34 cellular contexts compared by ENCODE assay signal in the genomic region with DNA sequence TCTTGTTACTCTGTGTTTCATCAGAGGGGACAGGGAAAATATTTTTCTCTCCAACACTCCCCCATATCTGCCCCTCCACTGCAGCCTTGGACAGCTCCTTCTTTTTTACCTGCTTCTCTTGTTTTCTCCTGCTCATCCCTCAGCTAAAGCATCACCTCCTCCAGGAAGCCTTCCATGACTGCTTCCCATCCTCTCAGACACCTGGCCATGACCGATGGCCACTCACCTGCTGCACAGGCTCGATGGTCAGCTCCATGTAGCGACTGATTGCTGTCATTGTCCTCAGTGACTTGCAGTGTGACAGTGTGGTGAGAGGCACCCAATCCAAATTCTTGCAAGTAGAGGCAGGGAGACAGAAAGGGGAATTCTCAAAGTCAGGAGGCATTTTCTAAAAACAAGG.
"Had no signal": no experiment of that assay in that cellular context is flagged by ENCODE, and none has a peak within 500 bp of the region (broad histone marks: within the 10 kb centered on the region; RNA-seq: fewer than 3 reads in every experiment).

No MANE protein-coding gene starts in this region.

- FAIRE-seq: astrocyte, bronchial epithelial cell, frontal cortex had no signal

- DNase-seq: activated CD4-positive, alpha-beta memory T cell treated with anti-CD3 and anti-CD28 coated beads, Interleukin-2, amount 10 ng/mL, durations not matched to agents 7 days and 5 days; activated CD4-positive, alpha-beta T cell treated with anti-CD3 and anti-CD28 coated beads for 1 hour; activated CD4-positive, alpha-beta T cell treated with anti-CD3 and anti-CD28 coated beads for 4 hours; activated CD4-positive, alpha-beta T cell treated with anti-CD3 and anti-CD28 coated beads, Interleukin-2, amount 10 ng/mL, durations not matched to agents 7 days and 5 days; activated CD4-positive, alpha-beta T cell treated with anti-CD3 and anti-CD28 coated beads, Interleukin-2, amount 50 U/mL, for 4 hours; activated CD4-positive, CD25-positive, alpha-beta regulatory T cell; activated CD8-positive, alpha-beta memory T cell treated with anti-CD3 and anti-CD28 coated beads, Interleukin-2, amount 50 U/mL, for 48 hours; activated gamma-delta T cell; activated naive CD4-positive, alpha-beta T cell; activated naive CD4-positive, alpha-beta T cell treated with anti-CD3 and anti-CD28 coated beads, Interleukin-2, amount 10 ng/mL, durations not matched to agents 7 days and 5 days; activated naive CD8-positive, alpha-beta T cell treated with anti-CD3 and anti-CD28 coated beads, Interleukin-2, amount 10 ng/mL, durations not matched to agents 7 days and 5 days; activated T-cell treated with anti-CD3 and anti-CD28 coated beads for 4 hours; activated T-cell treated with anti-CD3 and anti-CD28 coated beads, Interleukin-2, amount 50 U/mL, for 24 hours; activated T-cell treated with anti-CD3 and anti-CD28 coated beads, Interleukin-2, amount 50 U/mL, for 72 hours; amniotic stem cell; anterior cingulate cortex; brain microvascular endothelial cell; dorsolateral prefrontal cortex; effector memory CD4-positive, alpha-beta T cell; endodermal cell; foreskin fibroblast; head of caudate nucleus; T-helper 17 cell; T1000; WERI-Rb-1 had no signal

- H3K27ac ChIP-seq: brain microvascular endothelial cell, coronary artery, dorsolateral prefrontal cortex, WERI-Rb-1 had no signal

- H3K27me3 Mint-ChIP-seq: activated CD4-positive, alpha-beta memory T cell treated with anti-CD3 and anti-CD28 coated beads, Interleukin-2, amount 10 ng/mL, durations not matched to agents 7 days and 5 days; activated CD4-positive, alpha-beta T cell treated with anti-CD3 and anti-CD28 coated beads, Interleukin-2, amount 10 ng/mL, durations not matched to agents 7 days and 5 days; activated naive CD8-positive, alpha-beta T cell treated with anti-CD3 and anti-CD28 coated beads, Interleukin-2, amount 10 ng/mL, durations not matched to agents 7 days and 5 days; activated T-cell treated with anti-CD3 and anti-CD28 coated beads, Interleukin-2, amount 50 U/mL, for 24 hours; central memory CD8-positive, alpha-beta T cell; dendritic cell treated with granulocyte-macrophage colony-stimulating factor and Interleukin-4, amounts not matched to agents 40 ng/mL and 50 ng/mL, for 4 days had no signal

- H3K27me3 ChIP-seq: brain microvascular endothelial cell, dorsolateral prefrontal cortex had no signal

- H3K4me3 Mint-ChIP-seq: activated CD4-positive, alpha-beta memory T cell treated with anti-CD3 and anti-CD28 coated beads, Interleukin-2, amount 10 ng/mL, durations not matched to agents 7 days and 5 days; activated CD4-positive, alpha-beta T cell treated with anti-CD3 and anti-CD28 coated beads, Interleukin-2, amount 10 ng/mL, durations not matched to agents 7 days and 5 days; activated naive CD4-positive, alpha-beta T cell treated with anti-CD3 and anti-CD28 coated beads, Interleukin-2, amount 10 ng/mL, durations not matched to agents 7 days and 5 days; activated naive CD8-positive, alpha-beta T cell treated with anti-CD3 and anti-CD28 coated beads, Interleukin-2, amount 10 ng/mL, durations not matched to agents 7 days and 5 days; activated T-cell treated with anti-CD3 and anti-CD28 coated beads, Interleukin-2, amount 50 U/mL, for 24 hours; activated T-cell treated with anti-CD3 and anti-CD28 coated beads, Interleukin-2, amount 50 U/mL, for 72 hours; central memory CD8-positive, alpha-beta T cell; dendritic cell treated with granulocyte-macrophage colony-stimulating factor and Interleukin-4, amounts not matched to agents 40 ng/mL and 50 ng/mL, for 4 days; endodermal cell; T-helper 17 cell; T-helper 2 cell treated with Interferon-gamma antibody and Interleukin-4, amounts not matched to agents 5 μg/mL and 100 μg/mL, for 36 hours had no signal

- H3K9me3 Mint-ChIP-seq: activated CD4-positive, alpha-beta memory T cell treated with anti-CD3 and anti-CD28 coated beads, Interleukin-2, amount 10 ng/mL, durations not matched to agents 7 days and 5 days; activated CD4-positive, alpha-beta T cell treated with anti-CD3 and anti-CD28 coated beads, Interleukin-2, amount 10 ng/mL, durations not matched to agents 7 days and 5 days; activated naive CD4-positive, alpha-beta T cell treated with anti-CD3 and anti-CD28 coated beads, Interleukin-2, amount 10 ng/mL, durations not matched to agents 7 days and 5 days; activated naive CD4-positive, alpha-beta T cell treated with anti-CD3 and anti-CD28 coated beads, Interleukin-2, amount 50 U/mL, for 72 hours; activated naive CD8-positive, alpha-beta T cell treated with anti-CD3 and anti-CD28 coated beads, Interleukin-2, amount 10 ng/mL, durations not matched to agents 7 days and 5 days; activated T-cell treated with anti-CD3 and anti-CD28 coated beads, Interleukin-2, amount 50 U/mL, for 24 hours; activated T-cell treated with anti-CD3 and anti-CD28 coated beads, Interleukin-2, amount 50 U/mL, for 72 hours; central memory CD8-positive, alpha-beta T cell; dendritic cell treated with granulocyte-macrophage colony-stimulating factor and Interleukin-4, amounts not matched to agents 40 ng/mL and 50 ng/mL, for 4 days; endodermal cell; T-helper 2 cell treated with Interferon-gamma antibody and Interleukin-4, amounts not matched to agents 5 μg/mL and 100 μg/mL, for 36 hours had no signal

- H3K36me3 ChIP-seq: WERI-Rb-1 had no signal

- H3K4me1 Mint-ChIP-seq: central memory CD8-positive, alpha-beta T cell had no signal

- H3K27ac Mint-ChIP-seq: activated CD4-positive, alpha-beta memory T cell treated with anti-CD3 and anti-CD28 coated beads, Interleukin-2, amount 10 ng/mL, durations not matched to agents 7 days and 5 days; activated CD4-positive, alpha-beta T cell treated with anti-CD3 and anti-CD28 coated beads, Interleukin-2, amount 10 ng/mL, durations not matched to agents 7 days and 5 days; activated naive CD4-positive, alpha-beta T cell treated with anti-CD3 and anti-CD28 coated beads, Interleukin-2, amount 10 ng/mL, durations not matched to agents 7 days and 5 days; activated naive CD4-positive, alpha-beta T cell treated with anti-CD3 and anti-CD28 coated beads, Interleukin-2, amount 50 U/mL, for 72 hours; activated naive CD8-positive, alpha-beta T cell treated with anti-CD3 and anti-CD28 coated beads, Interleukin-2, amount 10 ng/mL, durations not matched to agents 7 days and 5 days; activated T-cell treated with anti-CD3 and anti-CD28 coated beads, Interleukin-2, amount 50 U/mL, for 24 hours; activated T-cell treated with anti-CD3 and anti-CD28 coated beads, Interleukin-2, amount 50 U/mL, for 72 hours; dendritic cell treated with granulocyte-macrophage colony-stimulating factor and Interleukin-4, amounts not matched to agents 40 ng/mL and 50 ng/mL, for 4 days; endodermal cell; T-helper 17 cell; T-helper 2 cell treated with Interferon-gamma antibody and Interleukin-4, amounts not matched to agents 5 μg/mL and 100 μg/mL, for 36 hours had no signal

- H3K4me3 ChIP-seq: coronary artery, dorsolateral prefrontal cortex had no signal

- ATAC-seq: activated naive CD4-positive, alpha-beta T cell treated with anti-CD3 and anti-CD28 coated beads, Interleukin-2, amount 50 U/mL, for 72 hours; activated T-cell treated with anti-CD3 and anti-CD28 coated beads, Interleukin-2, amount 50 U/mL, for 72 hours; esophagus mucosa; T-helper 17 cell had no signal

- H3K36me3 Mint-ChIP-seq: activated naive CD4-positive, alpha-beta T cell treated with anti-CD3 and anti-CD28 coated beads, Interleukin-2, amount 10 ng/mL, durations not matched to agents 7 days and 5 days; activated naive CD4-positive, alpha-beta T cell treated with anti-CD3 and anti-CD28 coated beads, Interleukin-2, amount 50 U/mL, for 72 hours; activated naive CD8-positive, alpha-beta T cell treated with anti-CD3 and anti-CD28 coated beads, Interleukin-2, amount 10 ng/mL, durations not matched to agents 7 days and 5 days had no signal
